In genomic region chr16:11250091-11250785, GRCh38 we compare ENCODE assay signal across 1 cellular context.
TF ChIP-seq lines count a peak whose summit lies in the region.

No MANE protein-coding gene starts in this region.

TF ChIP-seq in HepG2, 621 proteins besides CTCF, POLR2A, EP300 and RAD21 (continued from another document):
- no peak for TF ChIP-seq TERF1 (CRISPR knock-in tag; IDR thresholded peaks at IDR 0.05)
- TF ChIP-seq ZNF572 (CRISPR knock-in tag; IDR thresholded peaks at IDR 0.05): no peak
- no peak for TF ChIP-seq FOXP4 (CRISPR knock-in tag; IDR thresholded peaks at IDR 0.05)
- peak; percentile 4; the same call in 1 of the 2 replicates for TF ChIP-seq LCORL (IDR thresholded peaks at IDR 0.05)
- TF ChIP-seq LCORL (CRISPR knock-in tag; IDR thresholded peaks at IDR 0.05): peak; percentile 51; the same call in 1 of the 2 replicates
